ENCODE assay signal across 22 cellular contexts in the genomic region with DNA sequence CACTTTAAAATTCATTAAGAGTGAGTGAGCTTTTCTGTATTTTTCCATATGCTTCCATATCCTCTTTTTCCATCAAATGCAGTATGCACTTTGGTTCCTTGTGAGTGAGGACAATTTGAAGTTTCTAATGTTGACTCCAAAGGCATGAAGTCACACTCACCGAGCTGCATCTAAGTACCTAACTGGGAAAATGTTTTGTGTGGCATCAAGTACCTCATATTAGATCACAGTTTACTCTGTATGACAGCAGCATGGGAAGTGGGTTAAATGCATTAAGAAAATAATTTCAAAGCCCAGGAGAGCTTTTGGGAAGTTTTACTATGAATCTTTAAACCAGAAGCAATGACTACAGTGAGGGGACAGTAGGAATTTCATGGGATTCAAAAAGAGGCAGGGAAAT.
"Had no signal": no experiment of that assay in that cellular context is flagged by ENCODE, and none has a peak within 500 bp of the region (broad histone marks: within the 10 kb centered on the region; RNA-seq: fewer than 3 reads in every experiment).

No MANE protein-coding gene starts in this region.

- H3K27me3 Mint-ChIP-seq: memory B cell had no signal

- H3K36me3 Mint-ChIP-seq: memory B cell; naive thymus-derived CD4-positive, alpha-beta T cell; stimulated activated effector memory CD8-positive, alpha-beta T cell treated with anti-CD3 and anti-CD28 coated beads, Interleukin-12 subunit alpha, Interleukin-12 subunit beta, amount 100 ng/mL, for 72 hours had no signal

- H3K4me1 ChIP-seq: upper lobe of left lung had no signal

- H3K27ac Mint-ChIP-seq: activated CD8-positive, alpha-beta T cell treated with anti-CD3 and anti-CD28 coated beads, Interleukin-2, amount 10 ng/mL, durations not matched to agents 7 days and 5 days; activated T-helper 2 cell treated with anti-CD3 and anti-CD28 coated beads, Interferon-gamma antibody, Interleukin-2, Interleukin-4, amounts not matched to agents 10 μg/mL and 5 μg/mL and 100 μg/mL, durations not matched to agents 14 hours and 24 hours and 36 hours; endodermal cell; memory B cell; naive thymus-derived CD4-positive, alpha-beta T cell; T-helper 1 cell treated with Interleukin-12 subunit alpha and Interleukin-12 subunit beta and Interleukin-4 antibody, amounts not matched to agents 30 μg/mL and 1 μg/mL, for 36 hours had no signal

- ATAC-seq: activated CD8-positive, alpha-beta T cell treated with anti-CD3 and anti-CD28 coated beads, Interleukin-2, amount 10 ng/mL, durations not matched to agents 7 days and 5 days; foreskin keratinocyte; naive thymus-derived CD4-positive, alpha-beta T cell; stimulated activated effector memory CD8-positive, alpha-beta T cell treated with anti-CD3 and anti-CD28 coated beads, Interleukin-12 subunit alpha, Interleukin-12 subunit beta, amount 100 ng/mL, for 72 hours had no signal

- H3K4me3 ChIP-seq: dorsolateral prefrontal cortex, sigmoid colon, stomach, upper lobe of left lung had no signal

- H3K4me1 Mint-ChIP-seq: memory B cell had no signal

- H3K36me3 ChIP-seq: brain microvascular endothelial cell, sigmoid colon, stomach, upper lobe of left lung had no signal

- DNase-seq: activated CD4-positive, alpha-beta T cell treated with anti-CD3 and anti-CD28 coated beads, Interleukin-2, amount 10 ng/mL, durations not matched to agents 24 days and 14 days; activated CD8-positive, alpha-beta T cell treated with anti-CD3 and anti-CD28 coated beads, Interleukin-2, amount 10 ng/mL, durations not matched to agents 7 days and 5 days; activated naive CD4-positive, alpha-beta T cell treated with Interleukin-2 at 50 U/mL for 16 hours; activated T-cell treated with anti-CD3 and anti-CD28 coated beads, Interleukin-2, amount 50 U/mL, for 24 hours; brain microvascular endothelial cell; central memory CD4-positive, alpha-beta T cell; dorsolateral prefrontal cortex; endodermal cell; foreskin keratinocyte; glutamatergic neuron; hippocampal formation; naive thymus-derived CD4-positive, alpha-beta T cell; nucleus accumbens; sigmoid colon; stimulated activated CD4-positive, alpha-beta T cell treated with anti-CD3 and anti-CD28 coated beads, Interleukin-4, amount 100 ng/mL, for 24 hours; stomach; upper lobe of left lung had no signal

- H3K4me3 Mint-ChIP-seq: activated CD4-positive, alpha-beta T cell treated with anti-CD3 and anti-CD28 coated beads, Interleukin-2, amount 10 ng/mL, durations not matched to agents 24 days and 14 days; activated CD8-positive, alpha-beta T cell treated with anti-CD3 and anti-CD28 coated beads, Interleukin-2, amount 10 ng/mL, durations not matched to agents 7 days and 5 days; activated T-cell treated with anti-CD3 and anti-CD28 coated beads, Interleukin-2, amount 50 U/mL, for 24 hours; endodermal cell; memory B cell; naive thymus-derived CD4-positive, alpha-beta T cell; stimulated activated effector memory CD8-positive, alpha-beta T cell treated with anti-CD3 and anti-CD28 coated beads, Interleukin-12 subunit alpha, Interleukin-12 subunit beta, amount 100 ng/mL, for 72 hours; T-helper 1 cell treated with Interleukin-12 subunit alpha and Interleukin-12 subunit beta and Interleukin-4 antibody, amounts not matched to agents 30 μg/mL and 1 μg/mL, for 36 hours had no signal

- H3K27me3 ChIP-seq: brain microvascular endothelial cell, foreskin keratinocyte, sigmoid colon, stomach, upper lobe of left lung had no signal

- H3K9me3 ChIP-seq: sigmoid colon, stomach, upper lobe of left lung had no signal

- H3K9me3 Mint-ChIP-seq: activated CD4-positive, alpha-beta T cell treated with anti-CD3 and anti-CD28 coated beads, Interleukin-2, amount 10 ng/mL, durations not matched to agents 24 days and 14 days; activated T-cell treated with anti-CD3 and anti-CD28 coated beads, Interleukin-2, amount 50 U/mL, for 24 hours; activated T-helper 2 cell treated with anti-CD3 and anti-CD28 coated beads, Interferon-gamma antibody, Interleukin-2, Interleukin-4, amounts not matched to agents 10 μg/mL and 5 μg/mL and 100 μg/mL, durations not matched to agents 14 hours and 24 hours and 36 hours; endodermal cell; memory B cell; stimulated activated effector memory CD8-positive, alpha-beta T cell treated with anti-CD3 and anti-CD28 coated beads, Interleukin-12 subunit alpha, Interleukin-12 subunit beta, amount 100 ng/mL, for 72 hours; T-helper 1 cell treated with Interleukin-12 subunit alpha and Interleukin-12 subunit beta and Interleukin-4 antibody, amounts not matched to agents 30 μg/mL and 1 μg/mL, for 36 hours had no signal

- H3K27ac ChIP-seq: brain microvascular endothelial cell, dorsolateral prefrontal cortex, epithelial cell of prostate, foreskin keratinocyte, sigmoid colon, stomach, upper lobe of left lung had no signal
